ENCODE assay signal across 8 cellular contexts in genomic region chr11:68838572-68838964, GRCh38. TPM values are rescaled to one million over a fixed set of nuclear protein-coding genes. Genes with fewer than 3 reads are reported as not detected.
DNase-seq lines count a peak whose midpoint lies in the region; ATAC-seq and TF ChIP-seq lines count a peak whose summit lies in the region.

No MANE protein-coding gene starts in this region.

- no peaks in the 10 kb centered on the region for H3K27me3 Mint-ChIP-seq in CD4-positive, alpha-beta T cell
- H3K27me3 Mint-ChIP-seq in central memory CD8-positive, alpha-beta T cell = no peaks in the 10 kb centered on the region
- H3K27me3 Mint-ChIP-seq in naive thymus-derived CD4-positive, alpha-beta T cell = no peaks in the 10 kb centered on the region

- peaks cover 45 to 46% of the 10 kb centered on the region in 2 donors for H3K4me1 ChIP-seq in naive thymus-derived CD4-positive, alpha-beta T cell (ENCODE audit: control insufficient read depth in 2 of 2, insufficient read depth in 2 of 2, low read length in 2 of 2)

- intact Hi-C loops in CD4-positive, alpha-beta T cell (cut with DNase I, micrococcal nuclease) = no loop called here
- intact Hi-C loops in naive thymus-derived CD4-positive, alpha-beta T cell (cut with micrococcal nuclease) = loop anchor here (2.0 to 5.0 kb wide), 3 partner anchors 16 to 1364 kb away; partner anchors contain the start of gene FADD (in 1 of the 2)

- peak in 1 of 10 experiments; percentile 9 for DNase-seq in CD4-positive, alpha-beta T cell
- peak; percentile 29 for DNase-seq in RPMI7951 (ENCODE audit: low read depth)
- DNase-seq in central memory CD8-positive, alpha-beta T cell (ENCODE audit: low spot score in 2 of 2) = no peak
- DNase-seq in naive thymus-derived CD4-positive, alpha-beta T cell = peak in 3 of 9 donors; percentile 11 to 33 (median 13)
- DNase-seq in inferior parietal cortex (ENCODE audit: extremely low spot score) = no peak
- no peak for DNase-seq in GM03348 (ENCODE audit: low spot score)
- DNase-seq in C1 segment of cervical spinal cord (lab: John Stamatoyannopoulos, UW) = no peak
- DNase-seq in NCI-H526 (lab: John Stamatoyannopoulos, UW) = no peak

- peak overlapping the region; percentile 88 for H3K27ac ChIP-seq in CD4-positive, alpha-beta T cell (ENCODE audit: low read depth, low read length)
- peak overlapping the region; percentile 73 for H3K27ac ChIP-seq in naive thymus-derived CD4-positive, alpha-beta T cell (ENCODE audit: low read depth, low read length)

- peak overlapping the region; percentile 81 for H3K4me3 ChIP-seq in naive thymus-derived CD4-positive, alpha-beta T cell (ENCODE audit: low read length)

- H3K9me3 Mint-ChIP-seq in CD4-positive, alpha-beta T cell = no peaks in the 10 kb centered on the region
- H3K9me3 Mint-ChIP-seq in central memory CD8-positive, alpha-beta T cell = no peaks in the 10 kb centered on the region
- no peaks in the 10 kb centered on the region for H3K9me3 Mint-ChIP-seq in naive thymus-derived CD4-positive, alpha-beta T cell

- no peaks in the 10 kb centered on the region for H3K9me3 ChIP-seq in CD4-positive, alpha-beta T cell (ENCODE audit: control insufficient read depth, low read length)
- no peaks in the 10 kb centered on the region for H3K9me3 ChIP-seq in naive thymus-derived CD4-positive, alpha-beta T cell (ENCODE audit: control insufficient read depth in 2 of 3, low read length in 3 of 3)

- no peaks in the 10 kb centered on the region for H3K36me3 ChIP-seq in naive thymus-derived CD4-positive, alpha-beta T cell (ENCODE audit: control insufficient read depth in 2 of 3, insufficient read depth in 3 of 3, low read length in 3 of 3)

- no peaks in the 10 kb centered on the region for H3K27me3 ChIP-seq in CD4-positive, alpha-beta T cell (ENCODE audit: control insufficient read depth, insufficient read depth, low read length)
- no peaks in the 10 kb centered on the region for H3K27me3 ChIP-seq in naive thymus-derived CD4-positive, alpha-beta T cell (ENCODE audit: control insufficient read depth in 2 of 2, insufficient read depth in 2 of 2, low read length in 2 of 2)

- peak overlapping the region; percentile 95 for H3K4me3 Mint-ChIP-seq in CD4-positive, alpha-beta T cell
- H3K4me3 Mint-ChIP-seq in central memory CD8-positive, alpha-beta T cell = peak overlapping the region; percentile 77
- peak overlapping the region; percentile 85 to 93 (median 90) for H3K4me3 Mint-ChIP-seq in naive thymus-derived CD4-positive, alpha-beta T cell

- CTCF ChIA-PET in CD4-positive, alpha-beta T cell (lab: Charles Lee) = interaction anchor here (0.7 to 1.4 kb wide), 4 partner anchors 13 to 1387 kb away, joined by 3 to 5 read pairs (median 4); no protein-coding TSS in a partner anchor
- CTCF ChIA-PET in naive thymus-derived CD4-positive, alpha-beta T cell (lab: Charles Lee) = no interaction called here

- H3K4me1 Mint-ChIP-seq in CD4-positive, alpha-beta T cell (ENCODE audit: low read depth) = peaks cover 68% of the 10 kb centered on the region
- H3K4me1 Mint-ChIP-seq in central memory CD8-positive, alpha-beta T cell = peaks cover 57% of the 10 kb centered on the region
- H3K4me1 Mint-ChIP-seq in naive thymus-derived CD4-positive, alpha-beta T cell = peaks cover 29 to 67% (median 49%) of the 10 kb centered on the region in 7 donors

- H3K27ac Mint-ChIP-seq in CD4-positive, alpha-beta T cell = peak overlapping the region; percentile 92
- peak overlapping the region; percentile 87 for H3K27ac Mint-ChIP-seq in central memory CD8-positive, alpha-beta T cell (ENCODE audit: low read depth)
- H3K27ac Mint-ChIP-seq in naive thymus-derived CD4-positive, alpha-beta T cell = peak overlapping the region; percentile 81 to 95 (median 93)

- POLR2A ChIA-PET in CD4-positive, alpha-beta T cell (lab: Charles Lee) = interaction anchor here (0.6 to 1.2 kb wide), 2 partner anchors 65 to 66 kb away, joined by 3 read pairs; partner anchors contain the start of genes IGHMBP2 and MRPL21
- POLR2A ChIA-PET in naive thymus-derived CD4-positive, alpha-beta T cell (lab: Charles Lee) = interaction anchor here (0.8 to 2.2 kb wide), 2 partner anchors 13 to 21 kb away, joined by 5 to 9 read pairs; no protein-coding TSS in a partner anchor

- no peak for TF ChIP-seq CTCF in CD4-positive, alpha-beta T cell (IDR thresholded peaks at IDR 0.05)

- ATAC-seq in CD4-positive, alpha-beta T cell (ENCODE audit: poor library complexity) = no peak
- ATAC-seq in central memory CD8-positive, alpha-beta T cell (replicated peaks; ENCODE audit: extremely low read depth, poor library complexity, severe bottlenecking) = no peak
- ATAC-seq in naive thymus-derived CD4-positive, alpha-beta T cell = no peak

- H3K36me3 Mint-ChIP-seq in CD4-positive, alpha-beta T cell (ENCODE audit: low read depth) = peaks cover 5% of the 10 kb centered on the region
- peaks cover 15% of the 10 kb centered on the region for H3K36me3 Mint-ChIP-seq in central memory CD8-positive, alpha-beta T cell (ENCODE audit: insufficient read depth)
- H3K36me3 Mint-ChIP-seq in naive thymus-derived CD4-positive, alpha-beta T cell = no peaks in the 10 kb centered on the region

RNA-seq across cellular contexts. Expression of gene CPT1A, which starts 3.1 kb away (rescaled TPM):
- 10 to 100 TPM; 11.3 to 13.2 TPM for total RNA-seq in CD4-positive, alpha-beta T cell
- total RNA-seq in RPMI7951 (2014; rRNA removed; shearing (Covaris generic)) = 29.7 and 34.4 TPM in 2 replicates
- total RNA-seq in naive thymus-derived CD4-positive, alpha-beta T cell = 10 to 100 TPM; 17.2 to 52.7 (median 20.5) TPM
- 1 to 10 TPM; 2.3 to 3.5 TPM for polyA plus RNA-seq in naive thymus-derived CD4-positive, alpha-beta T cell

Comparison
In these comparisons a context has a peak if more than half of its experiments do, and no peak if none do; other contexts are left out.
1. intact Hi-C loops: an anchor here in naive thymus-derived CD4-positive, alpha-beta T cell (2.0 to 5.0 kb wide); none called in CD4-positive, alpha-beta T cell.